Comparison of ENCODE assay signal across 10 cellular contexts in the genomic region with DNA sequence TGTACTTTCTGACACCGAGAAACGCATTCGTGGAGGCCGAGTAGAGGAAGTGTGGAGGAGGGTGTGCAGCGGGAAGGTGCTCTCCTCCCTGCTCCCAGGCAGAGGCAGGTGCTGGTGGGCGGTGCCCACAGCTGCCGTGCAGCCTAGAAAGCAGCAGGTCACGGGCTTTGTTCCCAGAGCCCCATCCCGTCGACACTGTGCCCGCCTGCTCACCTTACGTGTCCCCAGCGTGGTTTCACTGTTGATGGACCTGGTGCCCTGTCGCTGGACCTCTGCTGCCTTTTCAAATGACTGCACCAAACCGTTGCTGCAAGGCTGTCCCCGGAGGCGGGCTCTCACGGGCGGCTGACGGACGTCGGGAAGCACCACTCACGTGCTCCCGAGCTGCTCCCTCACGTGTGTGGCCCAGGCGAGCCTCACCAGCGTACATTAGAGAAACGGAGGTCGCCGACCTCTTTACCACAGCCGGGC. TPM values are rescaled to one million over a fixed set of nuclear protein-coding genes. Genes with fewer than 3 reads are reported as not detected.
DNase-seq lines count a peak whose midpoint lies in the region; ATAC-seq and TF ChIP-seq lines count a peak whose summit lies in the region.
"Had no signal": no experiment of that assay in that cellular context is flagged by ENCODE, and none has a peak within 500 bp of the region (broad histone marks: within the 10 kb centered on the region; RNA-seq: fewer than 3 reads in every experiment).

No MANE protein-coding gene starts in this region.

- no peaks in the 10 kb centered on the region for H3K27me3 Mint-ChIP-seq in CD4-positive, alpha-beta T cell

- H3K27ac ChIP-seq in CD4-positive, alpha-beta T cell (ENCODE audit: low read depth, low read length), result no peak overlapping the region
- H3K27ac ChIP-seq: tibial nerve had no signal

- peak overlapping the region; percentile 74 for H3K27ac Mint-ChIP-seq in CD4-positive, alpha-beta T cell
- H3K27ac Mint-ChIP-seq in activated naive CD4-positive, alpha-beta T cell treated with anti-CD3 and anti-CD28 coated beads, Interleukin-2, amount 50 U/mL, for 72 hours, result peak overlapping the region; percentile 84 to 87

- peak overlapping the region; percentile 62 for H3K4me3 Mint-ChIP-seq in CD4-positive, alpha-beta T cell

- peaks cover 13% of the 10 kb centered on the region for H3K4me1 Mint-ChIP-seq in CD4-positive, alpha-beta T cell (ENCODE audit: low read depth)

- intact Hi-C loops in CD4-positive, alpha-beta T cell (cut with DNase I, micrococcal nuclease), result no loop called here

- peak in 9 of 10 experiments; percentile 27 to 58 (median 40) for DNase-seq in CD4-positive, alpha-beta T cell
- DNase-seq in NCI-H2196 treated with DMSO at 0.1 percent for 48 hours (lab: John Stamatoyannopoulos, UW; ENCODE audit: unreplicated experiment) (peak; percentile 47), NCI-H345 treated with DMSO at 0.1 percent for 48 hours (lab: John Stamatoyannopoulos, UW; ENCODE audit: unreplicated experiment) (no peak), NCI-H1048 (lab: John Stamatoyannopoulos, UW) (no peak)
- DNase-seq in activated naive CD4-positive, alpha-beta T cell treated with anti-CD3 and anti-CD28 coated beads, Interleukin-2, amount 50 U/mL, for 72 hours (ENCODE audit: low spot score in 2 of 2), result no peak
- DNase-seq: C1 segment of cervical spinal cord, kidney glomerular epithelial cell, NCI-H146 had no signal

- POLR2A ChIA-PET in CD4-positive, alpha-beta T cell (lab: Charles Lee), result interaction anchor here (0.6 kb wide), 1 partner anchor 73 kb away, joined by 3 read pairs; no protein-coding TSS in a partner anchor

- H3K9me3 ChIP-seq in CD4-positive, alpha-beta T cell (ENCODE audit: control insufficient read depth, low read length), result no peaks in the 10 kb centered on the region
- H3K9me3 ChIP-seq: tibial nerve had no signal

- CTCF ChIA-PET in CD4-positive, alpha-beta T cell (lab: Charles Lee), result interaction anchor here (1.1 kb wide), 1 partner anchor 59 kb away, joined by 6 read pairs; no protein-coding TSS in a partner anchor

- peaks cover 54% of the 10 kb centered on the region for H3K36me3 Mint-ChIP-seq in CD4-positive, alpha-beta T cell (ENCODE audit: low read depth)
- H3K36me3 Mint-ChIP-seq in activated naive CD4-positive, alpha-beta T cell treated with anti-CD3 and anti-CD28 coated beads, Interleukin-2, amount 50 U/mL, for 72 hours, result peaks cover 8 to 16% of the 10 kb centered on the region in 2 donors

- no peaks in the 10 kb centered on the region for H3K27me3 ChIP-seq in CD4-positive, alpha-beta T cell (ENCODE audit: control insufficient read depth, insufficient read depth, low read length)
- H3K27me3 ChIP-seq: tibial nerve had no signal

- TF ChIP-seq CTCF in CD4-positive, alpha-beta T cell (IDR thresholded peaks at IDR 0.05), result no peak

- no peaks in the 10 kb centered on the region for H3K9me3 Mint-ChIP-seq in CD4-positive, alpha-beta T cell
- H3K9me3 Mint-ChIP-seq in activated naive CD4-positive, alpha-beta T cell treated with anti-CD3 and anti-CD28 coated beads, Interleukin-2, amount 50 U/mL, for 72 hours, result no peaks in the 10 kb centered on the region

- peak; percentile 87 for ATAC-seq in CD4-positive, alpha-beta T cell (ENCODE audit: poor library complexity)
- peak; percentile 34 to 36 for ATAC-seq in activated naive CD4-positive, alpha-beta T cell treated with anti-CD3 and anti-CD28 coated beads, Interleukin-2, amount 50 U/mL, for 72 hours
- no peak for ATAC-seq in HG02759 (IDR thresholded peaks at IDR 0.05; ENCODE audit: unreplicated experiment)

RNA-seq across cellular contexts. Expression of gene PLEKHJ1, which starts 20.8 kb away (rescaled TPM):
- 10 to 100 TPM; 21.4 to 23.2 TPM for total RNA-seq in CD4-positive, alpha-beta T cell
- 10 to 100 TPM; 41.9 to 69.9 TPM for total RNA-seq in activated naive CD4-positive, alpha-beta T cell treated with anti-CD3 and anti-CD28 coated beads, Interleukin-2, amount 50 U/mL, for 72 hours

RNA-seq across cellular contexts. Expression of gene SF3A2, which starts 21.3 kb away (rescaled TPM):
- total RNA-seq in CD4-positive, alpha-beta T cell, result 100 to 1,000 TPM; 186 to 194 TPM
- 100 to 1,000 TPM; 145 to 154 TPM for total RNA-seq in activated naive CD4-positive, alpha-beta T cell treated with anti-CD3 and anti-CD28 coated beads, Interleukin-2, amount 50 U/mL, for 72 hours

RNA-seq across cellular contexts. Expression of gene AMH, which starts 33.8 kb away (rescaled TPM):
- 1 to 10 TPM; 3.3 to 3.5 TPM for total RNA-seq in CD4-positive, alpha-beta T cell
- total RNA-seq in activated naive CD4-positive, alpha-beta T cell treated with anti-CD3 and anti-CD28 coated beads, Interleukin-2, amount 50 U/mL, for 72 hours, result 1 to 10 TPM; 1.9 to 2.9 TPM

RNA-seq across cellular contexts. Expression of gene JSRP1, which starts 40.9 kb away (rescaled TPM):
- total RNA-seq in CD4-positive, alpha-beta T cell, result under 1 TPM; 0.56 to 0.58 TPM
- under 1 TPM; 0.39 to 0.56 TPM for total RNA-seq in activated naive CD4-positive, alpha-beta T cell treated with anti-CD3 and anti-CD28 coated beads, Interleukin-2, amount 50 U/mL, for 72 hours
- total RNA-seq: tibial nerve had no signal

RNA-seq across cellular contexts. Expression of gene DOT1L, which starts 51.6 kb away (rescaled TPM):
- total RNA-seq in CD4-positive, alpha-beta T cell, result 10 to 100 TPM; 20.9 to 24.8 TPM
- total RNA-seq in activated naive CD4-positive, alpha-beta T cell treated with anti-CD3 and anti-CD28 coated beads, Interleukin-2, amount 50 U/mL, for 72 hours, result 100 to 1,000 TPM in 1 of 2 donors, 10 to 100 TPM in 1; 64.2 to 154 TPM

Comparison
In these comparisons a context has a peak if more than half of its experiments do, and no peak if none do; other contexts are left out.
1. DNase-seq: peak in CD4-positive, alpha-beta T cell (9 of 10) and NCI-H2196 treated with DMSO at 0.1 percent for 48 hours (single experiment); none in activated naive CD4-positive, alpha-beta T cell treated with anti-CD3 and anti-CD28 coated beads, Interleukin-2, amount 50 U/mL, for 72 hours (0 of 2), NCI-H345 treated with DMSO at 0.1 percent for 48 hours (single experiment) and NCI-H1048 (single experiment).